ENCODE assay signal across 4 cellular contexts in the genomic region with DNA sequence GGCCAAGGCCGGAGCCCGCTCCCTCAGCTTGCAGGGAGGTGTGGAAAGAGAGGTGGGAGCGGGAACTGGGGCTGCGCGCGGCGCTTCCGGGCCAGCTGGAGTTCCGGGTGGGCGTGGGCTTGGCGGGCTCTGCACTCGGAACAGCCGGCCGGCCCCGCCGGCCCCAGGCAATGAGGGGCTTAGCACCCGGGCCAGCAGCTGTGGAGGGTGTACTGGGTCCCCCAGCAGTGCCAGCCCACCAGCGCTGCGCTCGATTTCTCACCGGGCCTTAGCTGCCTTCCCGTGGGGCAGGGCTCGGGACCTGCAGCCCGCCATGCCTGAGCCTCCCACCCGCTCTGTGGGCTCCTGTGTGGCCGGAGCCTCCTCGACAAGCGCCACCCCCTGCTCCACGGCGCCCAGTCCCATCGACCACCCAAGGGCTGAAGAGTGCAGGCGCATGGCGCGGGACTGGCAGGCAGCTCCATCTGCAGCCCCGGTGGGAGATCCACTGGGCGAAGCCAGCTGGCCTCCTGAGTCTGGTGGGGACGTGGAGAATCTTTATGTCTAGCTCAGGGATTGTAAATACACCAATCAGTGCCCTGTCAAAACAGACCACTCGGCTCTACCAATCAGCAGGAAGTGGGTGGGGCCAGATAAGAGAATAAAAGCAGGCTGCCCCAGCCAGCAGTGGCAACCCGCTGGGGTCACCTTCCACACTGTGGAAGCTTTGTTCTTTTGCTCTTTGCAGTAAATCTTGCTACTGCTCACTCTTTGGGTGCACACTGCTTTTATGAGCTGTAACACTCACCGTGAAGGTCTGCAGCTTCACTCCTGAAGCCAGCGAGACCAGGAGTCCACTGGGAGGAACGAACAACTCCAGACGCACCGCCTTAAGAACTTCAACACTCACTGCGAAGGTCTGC. TPM values are rescaled to one million over a fixed set of nuclear protein-coding genes. Genes with fewer than 3 reads are reported as not detected.
"Had no signal": no experiment of that assay in that cellular context is flagged by ENCODE, and none has a peak within 500 bp of the region (broad histone marks: within the 10 kb centered on the region; RNA-seq: fewer than 3 reads in every experiment).

No MANE protein-coding gene starts in this region.

RNA-seq across cellular contexts. Expression of a gene that starts 34.9 kb away (rescaled TPM):
- total RNA-seq: activated CD8-positive, alpha-beta T cell treated with anti-CD3 and anti-CD28 coated beads, Interleukin-2, amount 10 ng/mL, durations not matched to agents 7 days and 5 days; ascending aorta; cardiac muscle cell; chondrocyte had no signal
- polyA plus RNA-seq: cardiac muscle cell had no signal
